ENCODE assay signal across 17 cellular contexts in the genomic region with DNA sequence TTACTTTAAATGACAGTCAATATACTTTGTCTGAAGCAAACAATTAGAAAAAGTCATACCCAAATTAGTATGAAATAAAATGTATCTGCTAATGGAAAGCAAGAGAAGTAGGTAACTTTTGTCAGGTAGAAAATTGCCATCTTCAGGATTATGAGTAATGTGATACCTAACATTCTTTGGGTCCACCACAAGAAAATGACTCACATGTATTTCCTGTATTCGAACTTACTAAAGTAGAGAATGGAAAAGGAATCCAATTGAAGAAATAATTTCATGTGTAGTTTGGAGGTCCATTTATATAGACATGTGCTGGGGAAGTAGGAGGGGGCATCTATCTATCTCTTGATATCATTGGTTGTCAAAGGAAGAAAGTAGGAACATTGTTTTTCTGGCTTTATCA.
A peak's percentile ranks its signal among the peaks of the same experiment; 100 is the strongest.
DNase-seq lines count a peak whose midpoint lies in the region; ATAC-seq, FAIRE-seq and TF ChIP-seq lines count a peak whose summit lies in the region.
"Had no signal": no experiment of that assay in that cellular context is flagged by ENCODE, and none has a peak within 500 bp of the region (broad histone marks: within the 10 kb centered on the region; RNA-seq: fewer than 3 reads in every experiment).

No MANE protein-coding gene starts in this region.

- H3K4me3 ChIP-seq in AG04449 (ENCODE audit: low read depth, low read length) (no peak overlapping the region), astrocyte (ENCODE audit: insufficient read depth, low read depth, low read length) (no peak overlapping the region), keratinocyte (ENCODE audit: control insufficient read depth in 2 of 3, extremely low read depth in 1 of 3, insufficient read depth in 2 of 3, low read depth in 1 of 3, low read length in 3 of 3) (no peak overlapping the region), body of pancreas (no peak overlapping the region)
- H3K4me3 ChIP-seq: esophagus squamous epithelium, pancreas, transverse colon had no signal

- CTCF ChIA-PET in AG04449 (lab: Yijun Ruan, JAX), result no interaction called here

- H3K27me3 ChIP-seq in astrocyte (ENCODE audit: insufficient read depth, low read length), result no peaks in the 10 kb centered on the region
- no peaks in the 10 kb centered on the region for H3K27me3 ChIP-seq in keratinocyte (ENCODE audit: control insufficient read depth, extremely low read depth, insufficient read depth, low read length)
- no peaks in the 10 kb centered on the region for H3K27me3 ChIP-seq in body of pancreas
- H3K27me3 ChIP-seq: esophagus squamous epithelium, pancreas, transverse colon had no signal

- no peak overlapping the region for H3K4me3 Mint-ChIP-seq in astrocyte (ENCODE audit: unreplicated experiment)
- H3K4me3 Mint-ChIP-seq in activated naive CD8-positive, alpha-beta T cell treated with anti-CD3 and anti-CD28 coated beads, Interleukin-2, amount 50 U/mL, for 24 hours, result no peak overlapping the region
- H3K4me3 Mint-ChIP-seq: activated naive CD4-positive, alpha-beta T cell treated with anti-CD3 and anti-CD28 coated beads for 36 hours; WTC11 had no signal

- FAIRE-seq in astrocyte (lab: Jason Lieb, UNC) (peak; percentile 26), keratinocyte (lab: Jason Lieb, UNC) (peak; percentile 52)
- FAIRE-seq: colon, pancreas had no signal

- H3K4me1 ChIP-seq in astrocyte (ENCODE audit: insufficient read depth, low read length), result peaks cover 24% of the 10 kb centered on the region
- H3K4me1 ChIP-seq in keratinocyte (ENCODE audit: control insufficient read depth, extremely low read depth, insufficient read depth, low read length), result peaks cover 28% of the 10 kb centered on the region
- H3K4me1 ChIP-seq in body of pancreas, result no peaks in the 10 kb centered on the region
- H3K4me1 ChIP-seq: esophagus squamous epithelium, pancreas had no signal

- no peaks in the 10 kb centered on the region for H3K36me3 Mint-ChIP-seq in astrocyte (ENCODE audit: low read depth, unreplicated experiment)
- no peaks in the 10 kb centered on the region for H3K36me3 Mint-ChIP-seq in activated naive CD8-positive, alpha-beta T cell treated with anti-CD3 and anti-CD28 coated beads, Interleukin-2, amount 50 U/mL, for 24 hours (ENCODE audit: low read depth)
- H3K36me3 Mint-ChIP-seq: WTC11 had no signal

- H3K27me3 Mint-ChIP-seq in astrocyte (ENCODE audit: low read depth, unreplicated experiment), result no peaks in the 10 kb centered on the region
- H3K27me3 Mint-ChIP-seq in activated naive CD8-positive, alpha-beta T cell treated with anti-CD3 and anti-CD28 coated beads, Interleukin-2, amount 50 U/mL, for 24 hours, result no peaks in the 10 kb centered on the region

- no peak for ATAC-seq in activated naive CD8-positive, alpha-beta T cell treated with anti-CD3 and anti-CD28 coated beads, Interleukin-2, amount 50 U/mL, for 24 hours
- ATAC-seq in body of pancreas, result no peak
- ATAC-seq: pancreas, WTC11 had no signal

- peaks cover 42% of the 10 kb centered on the region for H3K4me1 Mint-ChIP-seq in astrocyte (ENCODE audit: low read depth, unreplicated experiment)
- no peaks in the 10 kb centered on the region for H3K4me1 Mint-ChIP-seq in activated naive CD8-positive, alpha-beta T cell treated with anti-CD3 and anti-CD28 coated beads, Interleukin-2, amount 50 U/mL, for 24 hours

- no peaks in the 10 kb centered on the region for H3K79me2 ChIP-seq in astrocyte (ENCODE audit: insufficient read depth, low read length)
- H3K79me2 ChIP-seq in keratinocyte (ENCODE audit: control insufficient read depth, insufficient read depth, low read length), result no peaks in the 10 kb centered on the region

- intact Hi-C loops in body of pancreas (cut with DNase I), result no loop called here

- POLR2A ChIA-PET in AG04449 (lab: Yijun Ruan, JAX), result no interaction called here

- H3K4me2 ChIP-seq in astrocyte (ENCODE audit: low read length), result peak overlapping the region; percentile 26
- H3K4me2 ChIP-seq in keratinocyte (ENCODE audit: control insufficient read depth, extremely low read depth, insufficient read depth, low read depth, low read length), result peak overlapping the region; percentile 54

- 84 to 86% methylated on average over 1 of the region's 1 CpG for WGBS in body of pancreas, 2 donors

- DNase-seq in AG04449 (ENCODE audit: low read depth, low spot score) (peak; percentile 3), HT1080 (ENCODE audit: low read depth) (peak; percentile 87), astrocyte (ENCODE audit: low read depth) (peak; percentile 78), keratinocyte (ENCODE audit: low read depth, low spot score) (peak; percentile 23), cerebellar nuclear complex (lab: John Stamatoyannopoulos, UW) (no peak), body of pancreas (no peak), KBM-7 (no peak)
- DNase-seq in activated naive CD8-positive, alpha-beta T cell treated with anti-CD3 and anti-CD28 coated beads, Interleukin-2, amount 50 U/mL, for 24 hours, result no peak
- DNase-seq: activated naive CD4-positive, alpha-beta T cell treated with anti-CD3 and anti-CD28 coated beads for 36 hours; esophagus squamous epithelium; Karpas-422; midbrain; NCI-H2029 treated with DMSO at 0.1 percent for 48 hours; pancreas; transverse colon had no signal

- no peaks in the 10 kb centered on the region for H4K20me1 ChIP-seq in astrocyte (ENCODE audit: insufficient read depth, low read length)
- no peaks in the 10 kb centered on the region for H4K20me1 ChIP-seq in keratinocyte (ENCODE audit: control insufficient read depth, extremely low read depth, insufficient read depth, low read length)

- in situ Hi-C loops in KBM-7 (cut with MboI; ENCODE audit: low pct_unique_long_range_greater_than_20kb, low sequenced_read_pairs), result no loop called here

- no peak for TF ChIP-seq CTCF in AG04449 (IDR thresholded peaks at IDR 0.05; ENCODE audit: insufficient read depth, low read length, missing control alignments)
- no peak for TF ChIP-seq CTCF in astrocyte (IDR thresholded peaks at IDR 0.05; ENCODE audit: insufficient read depth, low read depth, low read length)
- no peak for TF ChIP-seq CTCF in keratinocyte (optimal IDR thresholded peaks at IDR 0.05 in 1 of 3, IDR thresholded peaks at IDR 0.05 in 1 of 3, conservative IDR thresholded peaks at IDR 0.05 in 1 of 3; ENCODE audit: extremely low read depth in 1 of 3, insufficient read depth in 2 of 3, low read length in 3 of 3)
- no peak for TF ChIP-seq CTCF in body of pancreas (IDR thresholded peaks at IDR 0.05)

- peak overlapping the region; percentile 54 for H3K27ac ChIP-seq in astrocyte (ENCODE audit: low read depth, low read length)
- peak overlapping the region; percentile 51 for H3K27ac ChIP-seq in keratinocyte (ENCODE audit: control insufficient read depth, insufficient read depth, low read length)
- H3K27ac ChIP-seq in body of pancreas, result no peak overlapping the region
- H3K27ac ChIP-seq: esophagus squamous epithelium, pancreas, transverse colon had no signal

- H3K9me3 ChIP-seq in astrocyte (ENCODE audit: insufficient read depth, low read depth, low read length) (no peaks in the 10 kb centered on the region), keratinocyte (ENCODE audit: control insufficient read depth, low read depth, low read length) (no peaks in the 10 kb centered on the region), body of pancreas (no peaks in the 10 kb centered on the region)
- H3K9me3 ChIP-seq: esophagus squamous epithelium, pancreas, transverse colon had no signal

- no peaks in the 10 kb centered on the region for H3K9me3 Mint-ChIP-seq in astrocyte (ENCODE audit: unreplicated experiment)
- H3K9me3 Mint-ChIP-seq in activated naive CD8-positive, alpha-beta T cell treated with anti-CD3 and anti-CD28 coated beads, Interleukin-2, amount 50 U/mL, for 24 hours, result peaks cover 4% of the 10 kb centered on the region
- H3K9me3 Mint-ChIP-seq: activated naive CD4-positive, alpha-beta T cell treated with anti-CD3 and anti-CD28 coated beads for 36 hours had no signal

- H3K36me3 ChIP-seq in astrocyte (ENCODE audit: insufficient read depth, low read length), result no peaks in the 10 kb centered on the region
- H3K36me3 ChIP-seq in keratinocyte (ENCODE audit: control insufficient read depth in 2 of 2, extremely low read depth in 1 of 2, insufficient read depth in 2 of 2, low read length in 2 of 2), result no peaks in the 10 kb centered on the region
- H3K36me3 ChIP-seq in body of pancreas (replicated peaks in 1 of 2; ENCODE audit: insufficient read depth in 1 of 2, low read depth in 2 of 2), result no peaks in the 10 kb centered on the region
- H3K36me3 ChIP-seq: esophagus squamous epithelium, pancreas, transverse colon had no signal

- H3K9me1 ChIP-seq in keratinocyte (ENCODE audit: control insufficient read depth, extremely low read depth, insufficient read depth, low read length), result no peaks in the 10 kb centered on the region

- dilution Hi-C loops in keratinocyte (cut with MboI; ENCODE audit: extremely low pct_ligation_motif_present, low sequenced_read_pairs), result no loop called here

- H2AFZ ChIP-seq in astrocyte (ENCODE audit: low read depth, low read length) (no peak overlapping the region), keratinocyte (ENCODE audit: control insufficient read depth, low read length) (peak overlapping the region; percentile 11)

- TF ChIP-seq POLR2A in body of pancreas (IDR thresholded peaks at IDR 0.05), result no peak

- peak overlapping the region; percentile 67 for H3K27ac Mint-ChIP-seq in astrocyte (ENCODE audit: unreplicated experiment)
- no peak overlapping the region for H3K27ac Mint-ChIP-seq in activated naive CD8-positive, alpha-beta T cell treated with anti-CD3 and anti-CD28 coated beads, Interleukin-2, amount 50 U/mL, for 24 hours
- H3K27ac Mint-ChIP-seq: activated naive CD4-positive, alpha-beta T cell treated with anti-CD3 and anti-CD28 coated beads for 36 hours; WTC11 had no signal

- H3K9ac ChIP-seq in astrocyte (ENCODE audit: low read length) (no peak overlapping the region), keratinocyte (ENCODE audit: control insufficient read depth, extremely low read depth, insufficient read depth, low read length) (no peak overlapping the region)

Comparison
In these comparisons a context has a peak if more than half of its experiments do, and no peak if none do; other contexts are left out.
1. DNase-seq: peak in AG04449 (single experiment), HT1080 (single experiment), astrocyte (single experiment) and keratinocyte (single experiment); none in activated naive CD8-positive, alpha-beta T cell treated with anti-CD3 and anti-CD28 coated beads, Interleukin-2, amount 50 U/mL, for 24 hours (single experiment), cerebellar nuclear complex (0 of 2), body of pancreas (0 of 4) and KBM-7 (single experiment).
2. H3K27ac ChIP-seq: peak in astrocyte (single experiment) and keratinocyte (single experiment); none in body of pancreas (0 of 4).